Comparison of ENCODE assay signal across 1 cellular context in genomic region chr19:50025794-50026549, GRCh38.
TF ChIP-seq lines count a peak whose summit lies in the region.

TSS of gene ZNF473 (plus strand) at chr19:50026005. CDS start at chr19:50031083, 5,078 bp downstream.

TF ChIP-seq in HepG2, 621 proteins besides CTCF, POLR2A, EP300 and RAD21 (continued from another document and continues in another):
- peak; percentile 81 for TF ChIP-seq GMEB1 (CRISPR knock-in tag; IDR thresholded peaks at IDR 0.05; ENCODE audit: borderline replicate concordance)
- TF ChIP-seq ATF1 (CRISPR knock-in tag; IDR thresholded peaks at IDR 0.05): peak; percentile 77
- TF ChIP-seq PRDM10 (CRISPR knock-in tag; IDR thresholded peaks at IDR 0.05; ENCODE audit: low read depth): peak; percentile 40; the same call in 1 of the 2 replicates
- no peak for TF ChIP-seq SP1 (IDR thresholded peaks at IDR 0.05)
- TF ChIP-seq SP1 (CRISPR knock-in tag; IDR thresholded peaks at IDR 0.05): 0 out of 2 replicates have a peak, but pooled peaks have one; percentile 22
- TF ChIP-seq TRAFD1 (CRISPR knock-in tag; IDR thresholded peaks at IDR 0.05; ENCODE audit: borderline replicate concordance): peak; percentile 73; the same call in 1 of the 2 replicates
- peak; percentile 96; the same call in 1 of the 2 replicates for TF ChIP-seq ZNF558 (CRISPR knock-in tag; IDR thresholded peaks at IDR 0.05; ENCODE audit: borderline replicate concordance)
- TF ChIP-seq PRDM4 (CRISPR knock-in tag; IDR thresholded peaks at IDR 0.05; ENCODE audit: borderline replicate concordance): peak; percentile 92; the same call in 1 of the 2 replicates
- peak; percentile 99 for TF ChIP-seq CCDC6 (CRISPR knock-in tag; IDR thresholded peaks at IDR 0.05)
- TF ChIP-seq NRL (CRISPR knock-in tag; IDR thresholded peaks at IDR 0.05; ENCODE audit: borderline replicate concordance): peak; percentile 100
- no peak for TF ChIP-seq NFIB (CRISPR knock-in tag; IDR thresholded peaks at IDR 0.05; ENCODE audit: borderline replicate concordance)
- peak; percentile 95 for TF ChIP-seq ZNF124 (CRISPR knock-in tag; IDR thresholded peaks at IDR 0.05)
- peak; percentile 80 for TF ChIP-seq YEATS2 (CRISPR knock-in tag; IDR thresholded peaks at IDR 0.05; ENCODE audit: borderline replicate concordance)
- no peak for TF ChIP-seq ZUFSP (CRISPR knock-in tag; IDR thresholded peaks at IDR 0.05; ENCODE audit: borderline replicate concordance)
- peak; percentile 96 for TF ChIP-seq ZNF772 (CRISPR knock-in tag; IDR thresholded peaks at IDR 0.05)
- peak; percentile 95; the same call in 1 of the 2 replicates for TF ChIP-seq ZNF354B (CRISPR knock-in tag; IDR thresholded peaks at IDR 0.05)
- TF ChIP-seq NFE2 (CRISPR knock-in tag; IDR thresholded peaks at IDR 0.05): no peak
- TF ChIP-seq PRMT3 (CRISPR knock-in tag; IDR thresholded peaks at IDR 0.05; ENCODE audit: borderline replicate concordance, low read depth): peak; percentile 96; the same call in 1 of the 2 replicates
- no peak for TF ChIP-seq ATAD3A (CRISPR knock-in tag; IDR thresholded peaks at IDR 0.05)
- TF ChIP-seq BHLHE40 (IDR thresholded peaks at IDR 0.05; ENCODE audit: low read length): peak; percentile 46; the same call in 1 of the 2 replicates
- TF ChIP-seq MBD4 (IDR thresholded peaks at IDR 0.05; ENCODE audit: borderline replicate concordance, low read length): no peak
- peak; percentile 65 for TF ChIP-seq RCOR2 (CRISPR knock-in tag; IDR thresholded peaks at IDR 0.05)
- TF ChIP-seq ATRX (CRISPR knock-in tag; IDR thresholded peaks at IDR 0.05; ENCODE audit: borderline replicate concordance): 0 out of 2 replicates have a peak, but pooled peaks have one; percentile 18
- peak; percentile 81; the same call in 1 of the 2 replicates for TF ChIP-seq ZNF570 (CRISPR knock-in tag; IDR thresholded peaks at IDR 0.05; ENCODE audit: borderline replicate concordance)
- TF ChIP-seq THYN1 (CRISPR knock-in tag; IDR thresholded peaks at IDR 0.05; ENCODE audit: borderline replicate concordance, low read depth): no peak
- peak; percentile 89 for TF ChIP-seq ZC3H13 (CRISPR knock-in tag; IDR thresholded peaks at IDR 0.05)
- TF ChIP-seq ZBTB20 (CRISPR knock-in tag; IDR thresholded peaks at IDR 0.05; ENCODE audit: borderline replicate concordance, low read depth): peak; percentile 53; the same call in 1 of the 2 replicates
- no peak for TF ChIP-seq HNRNPK (IDR thresholded peaks at IDR 0.05; ENCODE audit: low read depth, low read length, poor library complexity, severe bottlenecking)
- 0 out of 2 replicates have a peak, but pooled peaks have one; percentile 41 for TF ChIP-seq HNF1B (CRISPR knock-in tag; IDR thresholded peaks at IDR 0.05)
- peak; percentile 96 for TF ChIP-seq ZNF878 (CRISPR knock-in tag; IDR thresholded peaks at IDR 0.05)
- TF ChIP-seq ZNF281 (CRISPR knock-in tag; IDR thresholded peaks at IDR 0.05; ENCODE audit: borderline replicate concordance): peak; percentile 51; the same call in 1 of the 2 replicates
- peak; percentile 91 for TF ChIP-seq MTF1 (CRISPR knock-in tag; IDR thresholded peaks at IDR 0.05)
- TF ChIP-seq ZNF670 (CRISPR knock-in tag; IDR thresholded peaks at IDR 0.05; ENCODE audit: borderline replicate concordance): no peak; the same call in 1 of the 2 replicates
- peak; percentile 61; the same call in 1 of the 2 replicates for TF ChIP-seq EEA1 (CRISPR knock-in tag; IDR thresholded peaks at IDR 0.05; ENCODE audit: borderline replicate concordance)
- peak; percentile 68; the same call in 1 of the 2 replicates for TF ChIP-seq ATF3 (CRISPR knock-in tag; IDR thresholded peaks at IDR 0.05)
- TF ChIP-seq SNAI1 (CRISPR knock-in tag; IDR thresholded peaks at IDR 0.05; ENCODE audit: borderline replicate concordance): 0 out of 2 replicates have a peak, but pooled peaks have one; percentile 71
- TF ChIP-seq ZFAT (CRISPR knock-in tag; conservative IDR thresholded peaks at IDR 0.05): no peak
- TF ChIP-seq KDM2A (CRISPR knock-in tag; IDR thresholded peaks at IDR 0.05; ENCODE audit: borderline replicate concordance, low read depth): peak; percentile 80; the same call in 1 of the 2 replicates
- TF ChIP-seq AFF4 (CRISPR knock-in tag; IDR thresholded peaks at IDR 0.05): no peak
